Comparison of ENCODE assay signal across 1 cellular context in genomic region chr2:172082944-172083718, GRCh38.
TF ChIP-seq lines count a peak whose summit lies in the region.

No MANE protein-coding gene starts in this region.

TF ChIP-seq in H1, 55 proteins besides CTCF, POLR2A, EP300 and RAD21 (continued from another document):
- TF ChIP-seq E2F6 (IDR thresholded peaks at IDR 0.05) = no peak
